8 cellular contexts compared by ENCODE assay signal in the genomic region with DNA sequence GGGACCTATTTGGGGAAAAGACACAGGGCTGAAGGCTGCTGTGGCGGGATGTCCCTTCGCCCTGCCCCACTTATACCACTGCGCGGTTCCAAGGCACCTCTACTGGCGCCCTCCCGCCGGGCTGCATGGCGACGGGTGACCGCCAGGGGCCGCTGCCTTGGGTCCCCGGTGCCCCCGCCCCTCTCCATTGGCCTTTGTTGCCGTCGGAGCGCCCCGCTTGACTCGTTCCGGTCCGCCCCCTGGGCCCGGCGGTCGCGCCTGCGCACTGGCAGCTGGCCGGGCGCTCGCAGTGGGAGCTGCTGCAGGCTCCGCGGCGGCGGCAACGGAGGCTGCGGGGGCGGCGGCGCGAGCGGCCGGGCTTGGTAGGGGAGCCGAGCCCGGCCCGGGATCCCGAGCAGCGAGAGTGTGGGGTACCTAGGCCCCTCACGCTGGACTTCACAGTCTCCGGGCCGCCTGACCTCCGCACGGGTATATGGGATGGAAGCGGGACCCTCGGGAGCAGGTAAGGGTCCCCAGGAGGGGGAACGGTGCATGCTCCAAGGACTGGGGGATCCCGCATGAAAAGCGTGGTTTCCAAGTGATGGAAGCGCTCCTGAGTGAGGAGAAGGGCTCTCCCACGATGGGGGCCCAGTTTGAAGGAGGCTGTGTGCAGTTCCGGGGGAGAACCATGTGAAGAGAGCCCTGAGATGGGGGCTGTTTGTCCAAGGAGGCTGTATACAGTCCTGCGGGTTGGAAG. TPM values are rescaled to one million over a fixed set of nuclear protein-coding genes. Genes with fewer than 3 reads are reported as not detected.
DNase-seq lines count a peak whose midpoint lies in the region; TF ChIP-seq lines count a peak whose summit lies in the region.

TSS of gene AGO1 (plus strand) at position 265 of the 736 bp plus-strand sequence. CDS start at position 478, 213 bp downstream.

- in situ Hi-C loops in HAP-1 (cut with MboI; ENCODE audit: low sequenced_read_pairs) = no loop called here

- H3K27ac Mint-ChIP-seq in nephron progenitor cell = peak within 1 kb of the TSS; percentile 76
- H3K27ac Mint-ChIP-seq in stimulated activated naive CD8-positive, alpha-beta T cell treated with anti-CD3 and anti-CD28 coated beads, Interleukin-15, Interleukin-2, amounts not matched to agents 100 ng/mL and 50 ng/mL, for 24 hours = peak within 1 kb of the TSS; percentile 85

- H3K4me3 Mint-ChIP-seq in nephron progenitor cell = peak within 1 kb of the TSS; percentile 96
- H3K4me3 Mint-ChIP-seq in stimulated activated naive CD8-positive, alpha-beta T cell treated with anti-CD3 and anti-CD28 coated beads, Interleukin-15, Interleukin-2, amounts not matched to agents 100 ng/mL and 50 ng/mL, for 24 hours = peak within 1 kb of the TSS; percentile 92

- peak; percentile 91 for DNase-seq in GDM1 (lab: John Stamatoyannopoulos, UW)
- peak; percentile 80 to 97 for DNase-seq in HAP-1 (ENCODE audit: low spot score in 2 of 2)
- peak; percentile 94 for DNase-seq in MG63
- peak; percentile 85 to 88 for DNase-seq in SHP77 (lab: John Stamatoyannopoulos, UW)
- peak; percentile 95 for DNase-seq in activated effector memory CD4-positive, alpha-beta T cell treated with Interleukin-2 at 50 U/mL for 16 hours
- peak; percentile 89 for DNase-seq in fibroblast of the aortic adventitia (ENCODE audit: low read depth)
- peak; percentile 99 for DNase-seq in nephron progenitor cell

- peaks cover 18% of the 10 kb centered on the region for H3K27me3 Mint-ChIP-seq in nephron progenitor cell (ENCODE audit: low read depth, poor library complexity)
- H3K27me3 Mint-ChIP-seq in stimulated activated naive CD8-positive, alpha-beta T cell treated with anti-CD3 and anti-CD28 coated beads, Interleukin-15, Interleukin-2, amounts not matched to agents 100 ng/mL and 50 ng/mL, for 24 hours = no peaks in the 10 kb centered on the region

- H3K36me3 Mint-ChIP-seq in nephron progenitor cell (ENCODE audit: low read depth) = no peaks in the 10 kb centered on the region
- no peaks in the 10 kb centered on the region for H3K36me3 Mint-ChIP-seq in stimulated activated naive CD8-positive, alpha-beta T cell treated with anti-CD3 and anti-CD28 coated beads, Interleukin-15, Interleukin-2, amounts not matched to agents 100 ng/mL and 50 ng/mL, for 24 hours (ENCODE audit: low read depth)

- H3K9me3 Mint-ChIP-seq in nephron progenitor cell = no peaks in the 10 kb centered on the region
- H3K9me3 Mint-ChIP-seq in stimulated activated naive CD8-positive, alpha-beta T cell treated with anti-CD3 and anti-CD28 coated beads, Interleukin-15, Interleukin-2, amounts not matched to agents 100 ng/mL and 50 ng/mL, for 24 hours = no peaks in the 10 kb centered on the region

- H3K4me1 Mint-ChIP-seq in nephron progenitor cell = peaks cover 41% of the 10 kb centered on the region
- H3K4me1 Mint-ChIP-seq in stimulated activated naive CD8-positive, alpha-beta T cell treated with anti-CD3 and anti-CD28 coated beads, Interleukin-15, Interleukin-2, amounts not matched to agents 100 ng/mL and 50 ng/mL, for 24 hours (ENCODE audit: low read depth) = peaks cover 46% of the 10 kb centered on the region

- no peaks in the 10 kb centered on the region for H3K27me3 ChIP-seq in HAP-1 (ENCODE audit: low read depth)
- H3K27me3 ChIP-seq in MG63 = no peaks in the 10 kb centered on the region; the same call in 1 of the 2 replicates

- H3K9me3 ChIP-seq in HAP-1 (no peaks in the 10 kb centered on the region), MG63 (no peaks in the 10 kb centered on the region)

- TF ChIP-seq CTCF in fibroblast of the aortic adventitia (IDR thresholded peaks at IDR 0.05; ENCODE audit: insufficient read depth, low read length) = peak; percentile 93
- peak; percentile 91 for TF ChIP-seq CTCF in nephron progenitor cell (IDR thresholded peaks at IDR 0.05)

- no peaks in the 10 kb centered on the region for H3K36me3 ChIP-seq in HAP-1 (replicated peaks)
- no peaks in the 10 kb centered on the region for H3K36me3 ChIP-seq in MG63

- H3K4me1 ChIP-seq in HAP-1 = peaks cover 33% of the 10 kb centered on the region

- H3K4me3 ChIP-seq in HAP-1 (peak within 1 kb of the TSS; percentile 95), MG63 (peak within 1 kb of the TSS; percentile 95), fibroblast of the aortic adventitia (ENCODE audit: low read depth, low read length) (peak within 1 kb of the TSS; percentile 100)

RNA-seq across cellular contexts. Expression of gene AGO1, which starts in this region (rescaled TPM):
- total RNA-seq in MG63 (2014; rRNA removed; shearing (Covaris generic); ENCODE audit: low replicate concordance) = 3.6 and 8.8 TPM in 2 replicates
- 15.3 and 20.3 TPM in 2 replicates for total RNA-seq in fibroblast of the aortic adventitia (ENCODE audit: low replicate concordance)

Comparison
In these comparisons a context has a peak if more than half of its experiments do, and no peak if none do; other contexts are left out.
1. Peak in every context shown above with its lines: DNase-seq and H3K4me3 ChIP-seq.